In genomic region chr9:37621299-37621934, GRCh38 we compare ENCODE assay signal across 2 cellular contexts.
TF ChIP-seq lines count a peak whose summit lies in the region.

No MANE protein-coding gene starts in this region.

TF ChIP-seq in HEK293, 187 proteins besides CTCF, POLR2A, EP300 and RAD21:
- no peak for TF ChIP-seq ZNF174 (tag by site-specific recombination; IDR thresholded peaks at IDR 0.05)
- TF ChIP-seq ZFHX2 (tag by site-specific recombination; conservative IDR thresholded peaks at IDR 0.05): peak; percentile 55
- peak; percentile 21; the same call in 1 of the 2 replicates for TF ChIP-seq ZBTB20 (tag by site-specific recombination; IDR thresholded peaks at IDR 0.05)
- TF ChIP-seq EGR2 (tag by site-specific recombination; IDR thresholded peaks at IDR 0.05; ENCODE audit: low read depth): 0 out of 2 replicates have a peak, but pooled peaks have one; percentile 15

TF ChIP-seq in H1, 55 proteins besides CTCF, POLR2A, EP300 and RAD21:
- TF ChIP-seq SIN3A (conservative IDR thresholded peaks at IDR 0.05 in 1 of 2, IDR thresholded peaks at IDR 0.05 in 1 of 2; ENCODE audit: low read depth in 1 of 2, low read length in 2 of 2) (no peak), RXRA (IDR thresholded peaks at IDR 0.05; ENCODE audit: insufficient read depth, low read depth, low read length) (no peak), ATF2 (IDR thresholded peaks at IDR 0.05; ENCODE audit: low read length) (no peak), ASH2L (IDR thresholded peaks at IDR 0.05; ENCODE audit: low read length) (no peak), RFX5 (IDR thresholded peaks at IDR 0.05; ENCODE audit: borderline replicate concordance, low read depth, low read length) (no peak), MAX (IDR thresholded peaks at IDR 0.05) (no peak), SUZ12 (IDR thresholded peaks at IDR 0.05; ENCODE audit: low read length) (no peak), CBX8 (IDR thresholded peaks at IDR 0.05; ENCODE audit: borderline replicate concordance, low read depth, low read length) (no peak), CHD1 (IDR thresholded peaks at IDR 0.05; ENCODE audit: low read depth, low read length) (no peak), ATF3 (IDR thresholded peaks at IDR 0.05; ENCODE audit: insufficient read depth, low read depth, low read length) (no peak), TAF1 (IDR thresholded peaks at IDR 0.05; ENCODE audit: low read depth, low read length) (no peak)
TF ChIP-seq in H1: peak in this region for 0.
